Comparison of ENCODE assay signal across 1 cellular context in genomic region chr2:216740557-216741222, GRCh38.
TF ChIP-seq lines count a peak whose summit lies in the region.

No MANE protein-coding gene starts in this region.

TF ChIP-seq in HepG2, 621 proteins besides CTCF, POLR2A, EP300 and RAD21 (continued from another document and continues in another):
- TF ChIP-seq AHDC1 (CRISPR knock-in tag; IDR thresholded peaks at IDR 0.05; ENCODE audit: borderline replicate concordance) (peak; percentile 58; the same call in 1 of the 2 replicates), ZFP36 (IDR thresholded peaks at IDR 0.05; ENCODE audit: borderline replicate concordance, low read depth, low read length, partially characterized antibody) (no peak), KAT2B (IDR thresholded peaks at IDR 0.05; ENCODE audit: borderline replicate concordance, low read depth, low read length) (no peak), GZF1 (CRISPR knock-in tag; IDR thresholded peaks at IDR 0.05) (no peak), MEF2D (CRISPR knock-in tag; IDR thresholded peaks at IDR 0.05) (peak; percentile 57; the same call in 1 of the 2 replicates), TARDBP (CRISPR knock-in tag; IDR thresholded peaks at IDR 0.05) (peak; percentile 56; the same call in 1 of the 2 replicates), ZC3H4 (CRISPR knock-in tag; IDR thresholded peaks at IDR 0.05; ENCODE audit: borderline replicate concordance) (no peak), AGO1 (IDR thresholded peaks at IDR 0.05; ENCODE audit: low read depth, low read length, poor library complexity, severe bottlenecking) (no peak), FLYWCH1 (CRISPR knock-in tag; IDR thresholded peaks at IDR 0.05) (no peak), REPIN1 (CRISPR knock-in tag; IDR thresholded peaks at IDR 0.05; ENCODE audit: borderline replicate concordance, low read depth) (no peak), ATF2 (CRISPR knock-in tag; IDR thresholded peaks at IDR 0.05) (no peak), ZFP90 (CRISPR knock-in tag; IDR thresholded peaks at IDR 0.05; ENCODE audit: borderline replicate concordance) (no peak), ELF3 (CRISPR knock-in tag; IDR thresholded peaks at IDR 0.05) (peak; percentile 34; the same call in 1 of the 2 replicates), FOXA3 (CRISPR knock-in tag; IDR thresholded peaks at IDR 0.05) (peak; percentile 84), FOXJ3 (CRISPR knock-in tag; IDR thresholded peaks at IDR 0.05; ENCODE audit: borderline replicate concordance) (peak; percentile 76; the same call in 1 of the 2 replicates), POGZ (CRISPR knock-in tag; IDR thresholded peaks at IDR 0.05) (peak; percentile 38; the same call in 1 of the 2 replicates), ZNF784 (CRISPR knock-in tag; IDR thresholded peaks at IDR 0.05; ENCODE audit: borderline replicate concordance) (no peak), ZNF253 (CRISPR knock-in tag; IDR thresholded peaks at IDR 0.05; ENCODE audit: borderline replicate concordance) (no peak), KMT2A (CRISPR knock-in tag; IDR thresholded peaks at IDR 0.05) (no peak), KDM3A (CRISPR knock-in tag; IDR thresholded peaks at IDR 0.05; ENCODE audit: low read depth) (0 out of 2 replicates have a peak, but pooled peaks have one; percentile 48), FOXP4 (CRISPR knock-in tag; IDR thresholded peaks at IDR 0.05) (peak; percentile 34; the same call in 1 of the 2 replicates), ZNF512 (CRISPR knock-in tag; IDR thresholded peaks at IDR 0.05) (no peak), SAP130 (CRISPR knock-in tag; IDR thresholded peaks at IDR 0.05; ENCODE audit: low read depth) (0 out of 2 replicates have a peak, but pooled peaks have one; percentile 16), MIER3 (CRISPR knock-in tag; IDR thresholded peaks at IDR 0.05; ENCODE audit: borderline replicate concordance) (0 out of 2 replicates have a peak, but pooled peaks have one; percentile 30), GATAD2A (CRISPR knock-in tag; IDR thresholded peaks at IDR 0.05) (peak; percentile 50), SNAPC2 (CRISPR knock-in tag; IDR thresholded peaks at IDR 0.05) (0 out of 2 replicates have a peak, but pooled peaks have one; percentile 65), MED1 (CRISPR knock-in tag; IDR thresholded peaks at IDR 0.05) (peak; percentile 31; the same call in 1 of the 2 replicates), ZSCAN29 (CRISPR knock-in tag; conservative IDR thresholded peaks at IDR 0.05) (no peak), MIER2 (CRISPR knock-in tag; IDR thresholded peaks at IDR 0.05) (no peak), NR2F1 (CRISPR knock-in tag; IDR thresholded peaks at IDR 0.05) (peak in 1 of 2 experiments; percentile 55; a peak in 2 of 4 replicates), RXRB (CRISPR knock-in tag; IDR thresholded peaks at IDR 0.05; ENCODE audit: borderline replicate concordance) (peak; percentile 83; the same call in 1 of the 2 replicates), SOX6 (IDR thresholded peaks at IDR 0.05) (no peak), SOX6 (CRISPR knock-in tag; IDR thresholded peaks at IDR 0.05) (peak; percentile 59; the same call in 1 of the 2 replicates), TAF1 (CRISPR knock-in tag; IDR thresholded peaks at IDR 0.05) (no peak), FOXP1 (IDR thresholded peaks at IDR 0.05) (no peak), FOXP1 (CRISPR knock-in tag; IDR thresholded peaks at IDR 0.05) (peak; percentile 70), ZNF280D (CRISPR knock-in tag; IDR thresholded peaks at IDR 0.05) (0 out of 2 replicates have a peak, but pooled peaks have one; percentile 32), TRIM24 (CRISPR knock-in tag; IDR thresholded peaks at IDR 0.05) (0 out of 2 replicates have a peak, but pooled peaks have one; percentile 56), BHLHE40 (IDR thresholded peaks at IDR 0.05; ENCODE audit: low read length) (peak; percentile 81), POGK (CRISPR knock-in tag; conservative IDR thresholded peaks at IDR 0.05) (no peak), TCF12 (IDR thresholded peaks at IDR 0.05) (no peak), TCF12 (CRISPR knock-in tag; IDR thresholded peaks at IDR 0.05) (0 out of 2 replicates have a peak, but pooled peaks have one; percentile 49), ARNTL (CRISPR knock-in tag; IDR thresholded peaks at IDR 0.05) (0 out of 2 replicates have a peak, but pooled peaks have one; percentile 31), ZNF552 (CRISPR knock-in tag; IDR thresholded peaks at IDR 0.05; ENCODE audit: borderline replicate concordance) (no peak), ZNF710 (CRISPR knock-in tag; IDR thresholded peaks at IDR 0.05; ENCODE audit: borderline replicate concordance) (peak; percentile 44; the same call in 1 of the 2 replicates), ZNF501 (CRISPR knock-in tag; IDR thresholded peaks at IDR 0.05) (peak; percentile 75), FOXO1 (CRISPR knock-in tag; IDR thresholded peaks at IDR 0.05) (peak; percentile 72; the same call in 1 of the 2 replicates), BORCS8-MEF2B (CRISPR knock-in tag; IDR thresholded peaks at IDR 0.05) (0 out of 2 replicates have a peak, but pooled peaks have one; percentile 52), TMF1 (CRISPR knock-in tag; IDR thresholded peaks at IDR 0.05; ENCODE audit: low read depth) (no peak)
